Comparison of ENCODE assay signal across 1 cellular context in genomic region chr3:126654571-126655393, GRCh38.
TF ChIP-seq lines count a peak whose summit lies in the region.

TXNRD3 (minus strand) TSS chr3:126655124.

TF ChIP-seq in HepG2, 621 proteins besides CTCF, POLR2A, EP300 and RAD21 (continued from another document and continues in another):
- peak; percentile 84; the same call in 1 of the 2 replicates for TF ChIP-seq ZXDC (CRISPR knock-in tag; IDR thresholded peaks at IDR 0.05)
- peak; percentile 92 for TF ChIP-seq RBFOX2 (IDR thresholded peaks at IDR 0.05; ENCODE audit: low read depth, low read length)
- TF ChIP-seq NAIF1 (CRISPR knock-in tag; IDR thresholded peaks at IDR 0.05; ENCODE audit: borderline replicate concordance) = 0 out of 2 replicates have a peak, but pooled peaks have one; percentile 17
- TF ChIP-seq HNF4G (IDR thresholded peaks at IDR 0.05; ENCODE audit: borderline replicate concordance, low read depth, low read length) = no peak
- 0 out of 2 replicates have a peak, but pooled peaks have one; percentile 45 for TF ChIP-seq HNF4G (CRISPR knock-in tag; IDR thresholded peaks at IDR 0.05; ENCODE audit: borderline replicate concordance, low read depth)
- peak; percentile 33 to 69; a peak in 3 of 4 replicates for TF ChIP-seq HMGXB4 (CRISPR knock-in tag; IDR thresholded peaks at IDR 0.05; ENCODE audit: borderline replicate concordance in 1 of 2, low read depth in 1 of 2)
- peak; percentile 61; the same call in 1 of the 2 replicates for TF ChIP-seq ZNF773 (CRISPR knock-in tag; IDR thresholded peaks at IDR 0.05; ENCODE audit: borderline replicate concordance)
- no peak for TF ChIP-seq SNAPC4 (CRISPR knock-in tag; IDR thresholded peaks at IDR 0.05)
- peak; percentile 84 for TF ChIP-seq POLR2G (IDR thresholded peaks at IDR 0.05; ENCODE audit: low read depth, low read length)
- peak; percentile 83; the same call in 1 of the 2 replicates for TF ChIP-seq RFXAP (CRISPR knock-in tag; IDR thresholded peaks at IDR 0.05; ENCODE audit: borderline replicate concordance)
- no peak for TF ChIP-seq RFX3 (CRISPR knock-in tag; IDR thresholded peaks at IDR 0.05)
- TF ChIP-seq GABPB1 (CRISPR knock-in tag; IDR thresholded peaks at IDR 0.05) = peak; percentile 44; the same call in 1 of the 2 replicates
- TF ChIP-seq ZFP82 (CRISPR knock-in tag; IDR thresholded peaks at IDR 0.05; ENCODE audit: borderline replicate concordance) = peak; percentile 6; the same call in 1 of the 2 replicates
- peak; percentile 70; the same call in 1 of the 2 replicates for TF ChIP-seq KDM5B (CRISPR knock-in tag; IDR thresholded peaks at IDR 0.05; ENCODE audit: borderline replicate concordance)
- peak; percentile 33; the same call in 1 of the 2 replicates for TF ChIP-seq TERF1 (CRISPR knock-in tag; IDR thresholded peaks at IDR 0.05)
- TF ChIP-seq MLXIP (CRISPR knock-in tag; IDR thresholded peaks at IDR 0.05; ENCODE audit: borderline replicate concordance) = peak; percentile 42; the same call in 1 of the 2 replicates
- TF ChIP-seq DRAP1 (CRISPR knock-in tag; IDR thresholded peaks at IDR 0.05) = no peak
- TF ChIP-seq NR3C1 (CRISPR knock-in tag; IDR thresholded peaks at IDR 0.05) = no peak
- 0 out of 2 replicates have a peak, but pooled peaks have one; percentile 37 for TF ChIP-seq ZNF570 (CRISPR knock-in tag; IDR thresholded peaks at IDR 0.05; ENCODE audit: borderline replicate concordance)
- peak; percentile 42; the same call in 1 of the 2 replicates for TF ChIP-seq MAZ (IDR thresholded peaks at IDR 0.05; ENCODE audit: borderline replicate concordance, low read depth, low read length)
- peak; percentile 78; the same call in 1 of the 2 replicates for TF ChIP-seq MAZ (CRISPR knock-in tag; IDR thresholded peaks at IDR 0.05; ENCODE audit: low read depth)
- TF ChIP-seq ARNT2 (CRISPR knock-in tag; IDR thresholded peaks at IDR 0.05; ENCODE audit: low read depth) = peak; percentile 88
- peak; percentile 57; the same call in 1 of the 2 replicates for TF ChIP-seq POLR2AphosphoS5 (IDR thresholded peaks at IDR 0.05; ENCODE audit: low read depth, low read length)
- peak; percentile 89 for TF ChIP-seq ZNF687 (CRISPR knock-in tag; IDR thresholded peaks at IDR 0.05)
- 0 out of 2 replicates have a peak, but pooled peaks have one; percentile 37 for TF ChIP-seq ZNF589 (CRISPR knock-in tag; conservative IDR thresholded peaks at IDR 0.05)
- peak; percentile 35; the same call in 1 of the 2 replicates for TF ChIP-seq ZNF772 (CRISPR knock-in tag; IDR thresholded peaks at IDR 0.05)
- TF ChIP-seq MED13 (CRISPR knock-in tag; IDR thresholded peaks at IDR 0.05) = no peak
- 0 out of 2 replicates have a peak, but pooled peaks have one; percentile 49 for TF ChIP-seq ZNF138 (CRISPR knock-in tag; IDR thresholded peaks at IDR 0.05; ENCODE audit: low read depth)
- no peak for TF ChIP-seq ZNF891 (CRISPR knock-in tag; IDR thresholded peaks at IDR 0.05)
- TF ChIP-seq ZBTB2 (CRISPR knock-in tag; IDR thresholded peaks at IDR 0.05; ENCODE audit: low read depth) = peak; percentile 72
- no peak for TF ChIP-seq TMF1 (CRISPR knock-in tag; IDR thresholded peaks at IDR 0.05; ENCODE audit: low read depth)
- peak; percentile 25 for TF ChIP-seq DBP (CRISPR knock-in tag; IDR thresholded peaks at IDR 0.05; ENCODE audit: not compliant biosample characterization)
- no peak for TF ChIP-seq SP1 (IDR thresholded peaks at IDR 0.05)
- TF ChIP-seq SP1 (CRISPR knock-in tag; IDR thresholded peaks at IDR 0.05) = peak; percentile 41; the same call in 1 of the 2 replicates
- peak; percentile 78; the same call in 1 of the 2 replicates for TF ChIP-seq ZIK1 (CRISPR knock-in tag; IDR thresholded peaks at IDR 0.05; ENCODE audit: borderline replicate concordance, low read depth)
- 0 out of 2 replicates have a peak, but pooled peaks have one; percentile 54 for TF ChIP-seq ZNF296 (CRISPR knock-in tag; conservative IDR thresholded peaks at IDR 0.05)
- peak; percentile 64 for TF ChIP-seq HOXA3 (CRISPR knock-in tag; IDR thresholded peaks at IDR 0.05)
